In the genomic region with DNA sequence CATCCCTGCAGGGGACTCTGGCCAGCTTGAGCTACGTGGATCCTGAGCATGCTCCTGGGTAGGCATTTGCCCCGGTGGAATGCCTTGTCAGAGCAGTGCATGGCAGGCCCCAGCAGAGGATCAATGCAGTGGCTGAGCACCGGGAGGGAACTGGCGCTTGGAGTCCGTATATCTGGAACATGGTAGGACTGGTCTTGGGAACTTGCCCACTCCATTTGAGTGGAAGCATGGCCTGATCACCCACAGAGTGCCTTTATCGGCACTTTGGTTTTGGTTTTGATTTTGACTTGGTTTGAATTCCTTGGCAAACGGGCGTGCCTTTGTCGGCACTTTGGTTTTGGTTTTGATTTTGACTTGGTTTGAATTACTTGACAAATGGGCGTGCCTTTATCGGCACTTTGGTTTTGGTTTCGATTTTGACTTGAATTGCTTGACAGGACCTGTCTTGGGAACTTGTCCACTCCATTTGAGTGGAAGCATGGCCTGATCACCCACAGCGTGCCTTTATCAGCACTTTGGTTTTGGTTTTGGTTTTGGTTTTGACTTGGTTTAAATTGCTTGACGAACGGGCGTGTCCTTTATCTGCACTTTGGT, we compare ENCODE assay signal across 8 cellular contexts. TPM values are rescaled to one million over a fixed set of nuclear protein-coding genes. Genes with fewer than 3 reads are reported as not detected.
DNase-seq lines count a peak whose midpoint lies in the region; TF ChIP-seq lines count a peak whose summit lies in the region.
"Not testable (repeated sequence)": the region's sequence is repeated elsewhere in the genome, so short reads cannot be mapped to it uniquely, and the experiment has no call there.

No MANE protein-coding gene starts in this region.

- peak overlapping the region; percentile 77 for H3K27ac Mint-ChIP-seq in Calu3 (ENCODE audit: unreplicated experiment)

- BruUV-seq in Calu3 (replicated peaks; lab: Mats Ljungman, UMichigan); PC-9 (replicated peaks; lab: Mats Ljungman, UMichigan): not testable (repeated sequence)

- TF ChIP-seq EP300 in stomach (IDR thresholded peaks at IDR 0.05) = not testable (repeated sequence)

- H3K36me3 Mint-ChIP-seq in Calu3 (ENCODE audit: insufficient read depth, unreplicated experiment) = peaks cover 18% of the 10 kb centered on the region

- H3K9me2 ChIP-seq in PC-9 (ENCODE audit: insufficient read depth) = not testable (repeated sequence)

- DNase-seq in Calu3 (peak; percentile 35), PC-9 (peak; percentile 25 to 74), astrocyte of the hippocampus (ENCODE audit: low read depth, low spot score) (peak; percentile 8), kidney tubule cell (ENCODE audit: low spot score) (peak; percentile 10), stomach (peak; percentile 46)
- peak; percentile 24 to 72 for DNase-seq in activated CD4-positive, alpha-beta T cell treated with anti-CD3 and anti-CD28 coated beads, Interleukin-2, amount 50 U/mL, for 24 hours (ENCODE audit: low read depth in 1 of 2, low spot score in 1 of 2)

- H4K20me1 ChIP-seq in PC-9 (ENCODE audit: insufficient read depth) = not testable (repeated sequence)

- peak overlapping the region; percentile 87 for H3K4me3 Mint-ChIP-seq in Calu3 (ENCODE audit: low read depth, unreplicated experiment)

- intact Hi-C loops in Calu3 (cut with micrococcal nuclease; ENCODE audit: unreplicated experiment); stomach (cut with DNase I; ENCODE audit: low total_unique reads): not testable (repeated sequence)
- intact Hi-C loops in PC-9 (cut with micrococcal nuclease; ENCODE audit: unreplicated experiment) = loop anchor here (2.0 kb wide), 1 partner anchor 87 kb away; no protein-coding TSS in a partner anchor

- H3K4me1 ChIP-seq in PC-9 (replicated peaks; ENCODE audit: insufficient read depth) = peaks cover 34% of the 10 kb centered on the region
- H3K4me1 ChIP-seq in stomach = not testable (repeated sequence)

- H3K4me1 Mint-ChIP-seq in Calu3 (ENCODE audit: low read depth, unreplicated experiment) = peaks cover 21% of the 10 kb centered on the region

- peaks cover 15% of the 10 kb centered on the region; the same call in 1 of the 2 replicates for H3F3A ChIP-seq in PC-9 (ENCODE audit: insufficient read depth, low read depth)

- not testable (repeated sequence) for H3K79me2 ChIP-seq in PC-9 (ENCODE audit: low read depth)

- not testable (repeated sequence) for TF ChIP-seq POLR2A in stomach (IDR thresholded peaks at IDR 0.05)

- not testable (repeated sequence) for H3K36me3 ChIP-seq in KOPT-K1 (ENCODE audit: insufficient read depth, low read length); PC-9 (ENCODE audit: low read depth); stomach

- peak overlapping the region; percentile 64; the same call in 1 of the 2 replicates for H2AFZ ChIP-seq in PC-9

- CTCF ChIA-PET in Calu3 (lab: Charles Lee); PC-9 (lab: Charles Lee): not testable (repeated sequence)

- not testable (repeated sequence) for H3K9me3 Mint-ChIP-seq in Calu3 (ENCODE audit: low read depth, unreplicated experiment)

- H3K27ac ChIP-seq in KOPT-K1 (ENCODE audit: low read depth, low read length, poor library complexity, severe bottlenecking) (peak overlapping the region; percentile 80), skin epidermis (peak overlapping the region in 9 of 21 experiments; percentile 14 to 75 (median 45)), stomach (peak overlapping the region; percentile 17 to 71 (median 38))
- not testable (repeated sequence) for H3K27ac ChIP-seq in PC-9

- H3K4me3 ChIP-seq in PC-9 (peak overlapping the region; percentile 53), skin epidermis (peak overlapping the region; percentile 0 to 39 (median 34)), stomach (peak overlapping the region; percentile 35 to 50 (median 41))

- not testable (repeated sequence) for TF ChIP-seq CTCF in Calu3 (IDR thresholded peaks at IDR 0.05; ENCODE audit: unreplicated experiment); PC-9 (conservative IDR thresholded peaks at IDR 0.05); stomach (IDR thresholded peaks at IDR 0.05)

- POLR2A ChIA-PET in PC-9 (lab: Charles Lee; ENCODE audit: unreplicated experiment) = not testable (repeated sequence)

- peaks cover 17% of the 10 kb centered on the region for H3K27me3 Mint-ChIP-seq in Calu3 (ENCODE audit: unreplicated experiment)

- peak overlapping the region; percentile 72 for H3K4me2 ChIP-seq in PC-9

- WGBS in stomach, 5 donors = 30 to 45% (median 45%) methylated on average over 11 to 16 of the region's 16 CpGs

- H3K9me3 ChIP-seq in KOPT-K1 (ENCODE audit: insufficient read depth, low read length, poor library complexity, severe bottlenecking); PC-9 (ENCODE audit: insufficient read depth, low read depth); stomach: not testable (repeated sequence)

- peaks cover 12% of the 10 kb centered on the region; the same call in 1 of the 2 replicates for H3K27me3 ChIP-seq in PC-9 (ENCODE audit: insufficient read depth, low read depth)
- H3K27me3 ChIP-seq in stomach = peaks cover 0 to 29% (median 0%) of the 10 kb centered on the region in 3 donors

RNA-seq across cellular contexts. Expression of gene C22orf42, which starts 21.3 kb away (rescaled TPM):
- total RNA-seq in Calu3 (2022) (not detected in 2 replicates), PC-9 (2021) (not detected in 2 replicates), stomach (not detected)
- polyA plus RNA-seq in stomach = under 1 TPM in 1 of 3 donors, not detected in 2; 0.13 TPM
